In genomic region chr10:92124020-92124419, GRCh38 we compare ENCODE assay signal across 18 cellular contexts.
DNase-seq lines count a peak whose midpoint lies in the region; ATAC-seq and TF ChIP-seq lines count a peak whose summit lies in the region.
"Had no signal": no experiment of that assay in that cellular context is flagged by ENCODE, and none has a peak within 500 bp of the region (broad histone marks: within the 10 kb centered on the region; RNA-seq: fewer than 3 reads in every experiment).

No MANE protein-coding gene starts in this region.

- H3K4me3 ChIP-seq in right cardiac atrium (ENCODE audit: low read length) (no peak overlapping the region), parathyroid adenoma (ENCODE audit: low read depth, low read length) (peak overlapping the region; percentile 7), aorta (ENCODE audit: low read length in 2 of 2) (no peak overlapping the region)
- H3K4me3 ChIP-seq: spleen had no signal

- H3K9me3 ChIP-seq in right cardiac atrium (ENCODE audit: control insufficient read depth, low read length): no peaks in the 10 kb centered on the region
- H3K9me3 ChIP-seq in parathyroid adenoma (ENCODE audit: control insufficient read depth, low read length): no peaks in the 10 kb centered on the region
- H3K9me3 ChIP-seq in aorta (ENCODE audit: control insufficient read depth, low read length): no peaks in the 10 kb centered on the region

- in situ Hi-C loops in G401 (cut with HindIII; ENCODE audit: low sequenced_read_pairs): no loop called here

- peak overlapping the region; percentile 56 for H3K4me2 ChIP-seq in parathyroid adenoma (ENCODE audit: low read length)

- H3K27me3 ChIP-seq in right cardiac atrium (ENCODE audit: control insufficient read depth, insufficient read depth): no peaks in the 10 kb centered on the region
- H3K27me3 ChIP-seq in parathyroid adenoma (ENCODE audit: control insufficient read depth, insufficient read depth, low read length): no peaks in the 10 kb centered on the region
- no peaks in the 10 kb centered on the region for H3K27me3 ChIP-seq in aorta (ENCODE audit: control insufficient read depth in 1 of 2, insufficient read depth in 2 of 2, low read length in 1 of 2)
- H3K27me3 ChIP-seq: spleen had no signal

- peak overlapping the region; percentile 53 for H2AFZ ChIP-seq in parathyroid adenoma

- no peak for DNase-seq in stimulated activated naive CD8-positive, alpha-beta T cell treated with anti-CD3 and anti-CD28 coated beads, Interleukin-15, amount 100 ng/mL, for 72 hours
- DNase-seq in stimulated activated naive CD8-positive, alpha-beta T cell treated with anti-CD3 and anti-CD28 coated beads, Interleukin-15, Interleukin-2, amounts not matched to agents 100 U/mL and 50 U/mL, for 24 hours: no peak
- DNase-seq in right cardiac atrium: no peak
- DNase-seq in aorta: no peak
- no peak for DNase-seq in G401 (ENCODE audit: low spot score)
- DNase-seq in GM20000 (ENCODE audit: low spot score): no peak
- DNase-seq in activated CD4-positive, CD25-positive, alpha-beta regulatory T cell (lab: John Stamatoyannopoulos, UW): no peak
- DNase-seq: activated CD4-positive, alpha-beta T cell treated with anti-CD3 and anti-CD28 coated beads, Interleukin-2, amount 50 U/mL, for 4 hours; activated T-cell treated with anti-CD3 and anti-CD28 coated beads, Interleukin-2, amount 50 U/mL, for 4 hours; CD8-positive, alpha-beta T cell; KBM-7; NCI-H1105; NCI-H2227 treated with DMSO at 0.1 percent for 48 hours; NK-92 treated with Interleukin-12 subunit alpha and Interleukin-12 subunit beta, amount 100 ng/mL, for 24 hours; SIG-M5; spleen; substantia nigra had no signal

- H3K79me2 ChIP-seq in parathyroid adenoma: peaks cover 7% of the 10 kb centered on the region

- intact Hi-C loops in right cardiac atrium (cut with DNase I): no loop called here
- intact Hi-C loops in aorta (cut with DNase I): no loop called here

- H3K27ac Mint-ChIP-seq in stimulated activated naive CD8-positive, alpha-beta T cell treated with anti-CD3 and anti-CD28 coated beads, Interleukin-15, amount 100 ng/mL, for 72 hours: peak overlapping the region; percentile 5 to 7
- H3K27ac Mint-ChIP-seq: CD8-positive, alpha-beta T cell had no signal

- no peak for ATAC-seq in stimulated activated naive CD8-positive, alpha-beta T cell treated with anti-CD3 and anti-CD28 coated beads, Interleukin-15, amount 100 ng/mL, for 72 hours
- no peak for ATAC-seq in stimulated activated naive CD8-positive, alpha-beta T cell treated with anti-CD3 and anti-CD28 coated beads, Interleukin-15, Interleukin-2, amounts not matched to agents 100 U/mL and 50 U/mL, for 24 hours
- ATAC-seq in right cardiac atrium (peak in 1 of 2 donors; percentile 45), aorta (ENCODE audit: low FRiP score) (no peak)
- ATAC-seq: activated T-cell treated with anti-CD3 and anti-CD28 coated beads, Interleukin-2, amount 50 U/mL, for 4 hours; CD8-positive, alpha-beta T cell had no signal

- TF ChIP-seq CTCF in parathyroid adenoma (IDR thresholded peaks at IDR 0.05): no peak
- TF ChIP-seq CTCF in GM20000 (IDR thresholded peaks at IDR 0.05; ENCODE audit: extremely low read depth, missing control alignments): no peak

- 38% methylated on average over 1 of the region's 1 CpG for WGBS in right cardiac atrium
- 5 to 9% methylated on average over 1 of the region's 1 CpG for WGBS in aorta, 2 donors

- H3K27me3 Mint-ChIP-seq in stimulated activated naive CD8-positive, alpha-beta T cell treated with anti-CD3 and anti-CD28 coated beads, Interleukin-15, amount 100 ng/mL, for 72 hours: no peaks in the 10 kb centered on the region

- no peak overlapping the region for H3K9ac ChIP-seq in parathyroid adenoma

- no peaks in the 10 kb centered on the region for H3K4me1 Mint-ChIP-seq in stimulated activated naive CD8-positive, alpha-beta T cell treated with anti-CD3 and anti-CD28 coated beads, Interleukin-15, amount 100 ng/mL, for 72 hours

- peak overlapping the region; percentile 43 for H3K27ac ChIP-seq in right cardiac atrium (ENCODE audit: low read length)
- H3K27ac ChIP-seq in parathyroid adenoma: peak overlapping the region; percentile 74
- peak overlapping the region; percentile 90 to 93 for H3K27ac ChIP-seq in aorta (ENCODE audit: low read depth in 1 of 2, low read length in 2 of 2)

- H3K36me3 ChIP-seq in parathyroid adenoma (ENCODE audit: control insufficient read depth, insufficient read depth, low read length) (no peaks in the 10 kb centered on the region), aorta (ENCODE audit: control insufficient read depth in 1 of 2, insufficient read depth in 2 of 2, low read length in 1 of 2) (no peaks in the 10 kb centered on the region)

- H3K4me3 Mint-ChIP-seq in stimulated activated naive CD8-positive, alpha-beta T cell treated with anti-CD3 and anti-CD28 coated beads, Interleukin-15, amount 100 ng/mL, for 72 hours: no peak overlapping the region
- H3K4me3 Mint-ChIP-seq: activated T-cell treated with anti-CD3 and anti-CD28 coated beads, Interleukin-2, amount 50 U/mL, for 4 hours; CD8-positive, alpha-beta T cell had no signal

- H3K4me1 ChIP-seq in right cardiac atrium (ENCODE audit: control insufficient read depth, insufficient read depth, low read length) (peaks cover 18% of the 10 kb centered on the region), parathyroid adenoma (peaks cover 41% of the 10 kb centered on the region), aorta (ENCODE audit: control insufficient read depth in 1 of 2, insufficient read depth in 2 of 2, low read length in 2 of 2) (peaks cover 5 to 21% of the 10 kb centered on the region in 2 donors)

- H3K9me3 Mint-ChIP-seq in stimulated activated naive CD8-positive, alpha-beta T cell treated with anti-CD3 and anti-CD28 coated beads, Interleukin-15, amount 100 ng/mL, for 72 hours: no peaks in the 10 kb centered on the region
- H3K9me3 Mint-ChIP-seq: activated T-cell treated with anti-CD3 and anti-CD28 coated beads, Interleukin-2, amount 50 U/mL, for 4 hours had no signal
